ENCODE assay signal across 33 cellular contexts in genomic region chr15:33156021-33156420, GRCh38.
"Had no signal": no experiment of that assay in that cellular context is flagged by ENCODE, and none has a peak within 500 bp of the region (broad histone marks: within the 10 kb centered on the region; RNA-seq: fewer than 3 reads in every experiment).

No MANE protein-coding gene starts in this region.

- H3K4me1 Mint-ChIP-seq: immature natural killer cell had no signal

- H3K36me3 Mint-ChIP-seq: activated naive CD8-positive, alpha-beta T cell treated with anti-CD3 and anti-CD28 coated beads for 36 hours; immature natural killer cell; naive thymus-derived CD4-positive, alpha-beta T cell; stimulated activated memory B cell treated with anti-CD40 and anti-IgM and Interleukin-4, amounts not matched to agents 10 μg/mL and 1 μg/mL and 100 μg/mL, for 72 hours had no signal

- H3K4me3 ChIP-seq: ascending aorta, heart left ventricle, psoas muscle, sigmoid colon, upper lobe of right lung had no signal

- H3K27ac Mint-ChIP-seq: activated CD4-positive, alpha-beta T cell treated with anti-CD3 and anti-CD28 coated beads for 36 hours; activated naive CD8-positive, alpha-beta T cell treated with anti-CD3 and anti-CD28 coated beads for 36 hours; activated T-cell treated with anti-CD3 and anti-CD28 coated beads, Interleukin-2, amount 50 U/mL, for 72 hours; immature natural killer cell; naive thymus-derived CD4-positive, alpha-beta T cell; stimulated activated memory B cell treated with anti-CD40 and anti-IgM and Interleukin-4, amounts not matched to agents 10 μg/mL and 1 μg/mL and 100 μg/mL, for 72 hours; stimulated activated naive CD8-positive, alpha-beta T cell treated with anti-CD3 and anti-CD28 coated beads, Interleukin-15, amount 100 ng/mL, for 72 hours; T-helper 1 cell treated with Interleukin-12 subunit alpha and Interleukin-12 subunit beta and Interleukin-4 antibody, amounts not matched to agents 30 μg/mL and 1 μg/mL, for 36 hours had no signal

- ATAC-seq: activated CD4-positive, alpha-beta T cell treated with anti-CD3 and anti-CD28 coated beads for 36 hours; activated T-cell treated with anti-CD3 and anti-CD28 coated beads, Interleukin-2, amount 50 U/mL, for 72 hours; esophagus mucosa; heart left ventricle; left colon; naive thymus-derived CD4-positive, alpha-beta T cell; psoas muscle; stimulated activated memory B cell treated with anti-CD40 and anti-IgM and Interleukin-4, amounts not matched to agents 10 μg/mL and 1 μg/mL and 100 μg/mL, for 72 hours; stimulated activated naive CD8-positive, alpha-beta T cell treated with anti-CD3 and anti-CD28 coated beads, Interleukin-15, amount 100 ng/mL, for 72 hours; upper lobe of right lung had no signal

- H3K4me3 Mint-ChIP-seq: activated CD4-positive, alpha-beta T cell treated with anti-CD3 and anti-CD28 coated beads for 36 hours; activated naive CD8-positive, alpha-beta T cell treated with anti-CD3 and anti-CD28 coated beads for 36 hours; activated T-cell treated with anti-CD3 and anti-CD28 coated beads, Interleukin-2, amount 50 U/mL, for 72 hours; immature natural killer cell; naive thymus-derived CD4-positive, alpha-beta T cell; neural crest cell; stimulated activated memory B cell treated with anti-CD40 and anti-IgM and Interleukin-4, amounts not matched to agents 10 μg/mL and 1 μg/mL and 100 μg/mL, for 72 hours; stimulated activated naive CD8-positive, alpha-beta T cell treated with anti-CD3 and anti-CD28 coated beads, Interleukin-15, amount 100 ng/mL, for 72 hours; T-helper 1 cell treated with Interleukin-12 subunit alpha and Interleukin-12 subunit beta and Interleukin-4 antibody, amounts not matched to agents 30 μg/mL and 1 μg/mL, for 36 hours had no signal

- DNase-seq: activated CD4-positive, alpha-beta T cell treated with anti-CD3 and anti-CD28 coated beads for 36 hours; activated CD4-positive, alpha-beta T cell treated with anti-CD3 and anti-CD28 coated beads, Interleukin-2, amount 50 U/mL, for 4 hours; activated CD4-positive, CD25-positive, alpha-beta regulatory T cell; activated naive CD4-positive, alpha-beta T cell treated with Interleukin-2 at 50 U/mL for 16 hours; activated naive CD8-positive, alpha-beta T cell treated with anti-CD3 and anti-CD28 coated beads for 36 hours; activated T-cell treated with anti-CD3 and anti-CD28 coated beads for 4 hours; activated T-cell treated with anti-CD3 and anti-CD28 coated beads, Interleukin-2, amount 50 U/mL, for 72 hours; caudate nucleus; cortex of kidney; foreskin fibroblast; heart left ventricle; hypothalamus; immature natural killer cell; kidney; left colon; midbrain; naive thymus-derived CD4-positive, alpha-beta T cell; nucleus accumbens; psoas muscle; sigmoid colon; small intestine; stimulated activated CD4-positive, alpha-beta T cell treated with anti-CD3 and anti-CD28 coated beads, Interleukin-1b, Interleukin-23, amount 100 ng/mL, for 48 hours; stimulated activated CD4-positive, alpha-beta T cell treated with anti-CD3 and anti-CD28 coated beads, Interleukin-4, amount 100 ng/mL, for 4 hours; stimulated activated CD8-positive, alpha-beta memory T cell treated with anti-CD3 and anti-CD28 coated beads, Interleukin-4, amount 100 ng/mL, for 48 hours; stimulated activated naive CD8-positive, alpha-beta T cell treated with anti-CD3 and anti-CD28 coated beads, Interleukin-15, amount 100 ng/mL, for 72 hours; substantia nigra; T1000; upper lobe of right lung had no signal

- H3K9me3 Mint-ChIP-seq: activated naive CD8-positive, alpha-beta T cell treated with anti-CD3 and anti-CD28 coated beads for 36 hours; activated T-cell treated with anti-CD3 and anti-CD28 coated beads, Interleukin-2, amount 50 U/mL, for 72 hours; immature natural killer cell; naive thymus-derived CD4-positive, alpha-beta T cell; neural crest cell; stimulated activated memory B cell treated with anti-CD40 and anti-IgM and Interleukin-4, amounts not matched to agents 10 μg/mL and 1 μg/mL and 100 μg/mL, for 72 hours; stimulated activated naive CD8-positive, alpha-beta T cell treated with anti-CD3 and anti-CD28 coated beads, Interleukin-15, amount 100 ng/mL, for 72 hours; T-helper 1 cell treated with Interleukin-12 subunit alpha and Interleukin-12 subunit beta and Interleukin-4 antibody, amounts not matched to agents 30 μg/mL and 1 μg/mL, for 36 hours had no signal
